In genomic region chr3:112734718-112735350, GRCh38 we compare ENCODE assay signal across 8 cellular contexts.
DNase-seq lines count a peak whose midpoint lies in the region; ATAC-seq and TF ChIP-seq lines count a peak whose summit lies in the region.

No MANE protein-coding gene starts in this region.

- no peak overlapping the region for H3K4me3 ChIP-seq in DND-41 (ENCODE audit: low read depth in 1 of 2, low read length in 2 of 2)
- H3K4me3 ChIP-seq in epithelial cell of esophagus (ENCODE audit: low read length) = no peak overlapping the region

- H3K4me1 Mint-ChIP-seq in activated CD8-positive, alpha-beta T cell treated with anti-CD3 and anti-CD28 coated beads, Interleukin-2, amount 10 ng/mL, durations not matched to agents 7 days and 5 days (ENCODE audit: low read depth) = peaks cover 45% of the 10 kb centered on the region
- peaks cover 12 to 44% (median 41%) of the 10 kb centered on the region in 4 donors for H3K4me1 Mint-ChIP-seq in naive thymus-derived CD8-positive, alpha-beta T cell

- H3K36me3 Mint-ChIP-seq in activated CD8-positive, alpha-beta T cell treated with anti-CD3 and anti-CD28 coated beads, Interleukin-2, amount 10 ng/mL, durations not matched to agents 7 days and 5 days (ENCODE audit: low read depth) = peaks cover 2% of the 10 kb centered on the region
- no peaks in the 10 kb centered on the region for H3K36me3 Mint-ChIP-seq in naive thymus-derived CD8-positive, alpha-beta T cell

- no peaks in the 10 kb centered on the region for H3K79me2 ChIP-seq in DND-41 (ENCODE audit: insufficient read depth, low read length)

- POLR2A ChIA-PET in activated CD8-positive, alpha-beta T cell treated with anti-CD3 and anti-CD28 coated beads, Interleukin-2, amount 10 ng/mL, durations not matched to agents 7 days and 5 days (lab: Charles Lee) = interaction anchor here (0.6 kb wide), 1 partner anchor 632 kb away, joined by 3 read pairs; no protein-coding TSS in a partner anchor
- POLR2A ChIA-PET in naive thymus-derived CD8-positive, alpha-beta T cell (lab: Charles Lee) = interaction anchor here (0.6 kb wide), 1 partner anchor 92 kb away, joined by 3 read pairs; no protein-coding TSS in a partner anchor

- H3K4me1 ChIP-seq in DND-41 (ENCODE audit: insufficient read depth, low read length) = no peaks in the 10 kb centered on the region

- H3K9ac ChIP-seq in DND-41 (ENCODE audit: low read depth, low read length) = no peak overlapping the region

- ATAC-seq in DND-41 (ENCODE audit: insufficient read depth, low read depth) = peak; percentile 86
- ATAC-seq in HG03354 (IDR thresholded peaks at IDR 0.05; ENCODE audit: poor library complexity, severe bottlenecking, unreplicated experiment) = peak; percentile 65
- ATAC-seq in activated CD8-positive, alpha-beta T cell treated with anti-CD3 and anti-CD28 coated beads, Interleukin-2, amount 10 ng/mL, durations not matched to agents 7 days and 5 days = peak; percentile 75
- peak; percentile 63 to 68 for ATAC-seq in naive thymus-derived CD8-positive, alpha-beta T cell
- no peak for ATAC-seq in GM21619 (IDR thresholded peaks at IDR 0.05; ENCODE audit: unreplicated experiment)

- H3K9me3 ChIP-seq in DND-41 (ENCODE audit: insufficient read depth, low read length, severe bottlenecking) = no peaks in the 10 kb centered on the region

- H3K4me3 Mint-ChIP-seq in activated CD8-positive, alpha-beta T cell treated with anti-CD3 and anti-CD28 coated beads, Interleukin-2, amount 10 ng/mL, durations not matched to agents 7 days and 5 days = no peak overlapping the region
- H3K4me3 Mint-ChIP-seq in naive thymus-derived CD8-positive, alpha-beta T cell = no peak overlapping the region

- no peak overlapping the region for H3K4me2 ChIP-seq in DND-41 (ENCODE audit: insufficient read depth, low read length)

- no peaks in the 10 kb centered on the region for H3K36me3 ChIP-seq in DND-41 (ENCODE audit: insufficient read depth, low read length)

- H4K20me1 ChIP-seq in DND-41 (ENCODE audit: insufficient read depth, low read length) = no peaks in the 10 kb centered on the region; the same call in 1 of the 2 replicates

- H3K27me3 ChIP-seq in DND-41 (ENCODE audit: insufficient read depth, low read length, poor library complexity) = no peaks in the 10 kb centered on the region

- TF ChIP-seq CTCF in DND-41 (IDR thresholded peaks at IDR 0.05; ENCODE audit: borderline replicate concordance, extremely low read depth, low read length, poor library complexity, severe bottlenecking) = peak; percentile 78
- peak; percentile 80 for TF ChIP-seq CTCF in epithelial cell of esophagus (IDR thresholded peaks at IDR 0.05; ENCODE audit: insufficient read depth, low read depth, low read length, missing control alignments)

- DNase-seq in DND-41 (peak; percentile 61), NOMO-1 treated with DMSO at 0.1 percent for 48 hours (lab: John Stamatoyannopoulos, UW; ENCODE audit: unreplicated experiment) (peak; percentile 69), epithelial cell of esophagus (ENCODE audit: low read depth) (peak; percentile 81)
- DNase-seq in activated CD8-positive, alpha-beta T cell treated with anti-CD3 and anti-CD28 coated beads, Interleukin-2, amount 10 ng/mL, durations not matched to agents 7 days and 5 days = peak; percentile 83
- DNase-seq in naive thymus-derived CD8-positive, alpha-beta T cell = peak; percentile 41 to 81 (median 62)
- peak; percentile 43 for DNase-seq in stimulated activated naive CD4-positive, alpha-beta T cell treated with Interleukin-2 at 50 U/mL for 16 hours (lab: John Stamatoyannopoulos, UW)

- CTCF ChIA-PET in activated CD8-positive, alpha-beta T cell treated with anti-CD3 and anti-CD28 coated beads, Interleukin-2, amount 10 ng/mL, durations not matched to agents 7 days and 5 days (lab: Charles Lee) = interaction anchor here (0.6 to 9.4 kb wide), 78 partner anchors 10 to 555 kb away, joined by 3 to 132 read pairs (median 4); partner anchors contain the start of genes CCDC80, CD200R1 and GTPBP8

- H3K27ac ChIP-seq in DND-41 (ENCODE audit: low read length) = no peak overlapping the region

- H3K9me3 Mint-ChIP-seq in activated CD8-positive, alpha-beta T cell treated with anti-CD3 and anti-CD28 coated beads, Interleukin-2, amount 10 ng/mL, durations not matched to agents 7 days and 5 days (ENCODE audit: insufficient read depth) = no peaks in the 10 kb centered on the region
- H3K9me3 Mint-ChIP-seq in naive thymus-derived CD8-positive, alpha-beta T cell = no peaks in the 10 kb centered on the region

- H2AFZ ChIP-seq in DND-41 (ENCODE audit: low read depth, low read length) = peak overlapping the region; percentile 38; the same call in 1 of the 2 replicates

- no peaks in the 10 kb centered on the region for H3K27me3 Mint-ChIP-seq in activated CD8-positive, alpha-beta T cell treated with anti-CD3 and anti-CD28 coated beads, Interleukin-2, amount 10 ng/mL, durations not matched to agents 7 days and 5 days (ENCODE audit: low read depth)
- H3K27me3 Mint-ChIP-seq in naive thymus-derived CD8-positive, alpha-beta T cell = no peaks in the 10 kb centered on the region

- H3K27ac Mint-ChIP-seq in activated CD8-positive, alpha-beta T cell treated with anti-CD3 and anti-CD28 coated beads, Interleukin-2, amount 10 ng/mL, durations not matched to agents 7 days and 5 days = no peak overlapping the region
- peak overlapping the region in 1 of 10 donors; percentile 7 for H3K27ac Mint-ChIP-seq in naive thymus-derived CD8-positive, alpha-beta T cell
